ENCODE assay signal across 1 cellular context in the genomic region with DNA sequence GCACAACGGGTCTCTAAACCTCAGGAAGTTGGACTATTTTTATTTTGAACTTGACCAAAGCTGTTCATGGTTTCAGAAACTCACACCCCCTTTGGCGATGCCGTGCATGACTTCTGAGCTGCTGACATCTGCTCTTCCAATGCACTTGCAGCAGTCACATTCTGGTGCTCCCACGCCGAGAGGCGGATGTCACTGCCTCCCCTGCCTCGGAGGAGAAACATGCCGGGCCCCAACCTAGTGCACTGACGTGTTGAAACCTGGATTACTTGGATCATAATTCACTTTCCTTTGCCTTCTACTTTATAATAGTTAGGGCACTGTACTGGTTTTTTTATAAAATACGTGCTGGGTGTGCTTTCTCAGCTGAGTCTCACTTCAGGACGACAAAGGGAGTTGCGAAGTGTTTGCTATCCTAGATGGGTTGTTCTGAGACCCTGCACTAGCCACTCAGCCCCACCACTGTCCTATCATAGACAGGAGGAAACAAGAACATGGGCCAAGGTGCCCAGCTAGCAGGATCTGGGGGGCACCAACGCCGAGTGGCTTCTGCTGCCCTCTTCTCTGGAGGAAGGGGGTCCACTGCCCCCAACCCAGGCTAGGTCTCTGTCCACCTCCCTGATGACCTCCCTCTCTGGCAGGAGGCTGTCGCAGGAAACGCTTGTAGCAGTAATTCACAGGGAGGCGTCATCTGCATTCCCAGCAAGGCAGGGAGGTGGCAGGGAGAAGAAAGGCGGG.
TF ChIP-seq lines count a peak whose summit lies in the region.

No MANE protein-coding gene starts in this region.

TF ChIP-seq in HepG2, 621 proteins besides CTCF, POLR2A, EP300 and RAD21 (continued from another document):
- TF ChIP-seq, protein P1, sequence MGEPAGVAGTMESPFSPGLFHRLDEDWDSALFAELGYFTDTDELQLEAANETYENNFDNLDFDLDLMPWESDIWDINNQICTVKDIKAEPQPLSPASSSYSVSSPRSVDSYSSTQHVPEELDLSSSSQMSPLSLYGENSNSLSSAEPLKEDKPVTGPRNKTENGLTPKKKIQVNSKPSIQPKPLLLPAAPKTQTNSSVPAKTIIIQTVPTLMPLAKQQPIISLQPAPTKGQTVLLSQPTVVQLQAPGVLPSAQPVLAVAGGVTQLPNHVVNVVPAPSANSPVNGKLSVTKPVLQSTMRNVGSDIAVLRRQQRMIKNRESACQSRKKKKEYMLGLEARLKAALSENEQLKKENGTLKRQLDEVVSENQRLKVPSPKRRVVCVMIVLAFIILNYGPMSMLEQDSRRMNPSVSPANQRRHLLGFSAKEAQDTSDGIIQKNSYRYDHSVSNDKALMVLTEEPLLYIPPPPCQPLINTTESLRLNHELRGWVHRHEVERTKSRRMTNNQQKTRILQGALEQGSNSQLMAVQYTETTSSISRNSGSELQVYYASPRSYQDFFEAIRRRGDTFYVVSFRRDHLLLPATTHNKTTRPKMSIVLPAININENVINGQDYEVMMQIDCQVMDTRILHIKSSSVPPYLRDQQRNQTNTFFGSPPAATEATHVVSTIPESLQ (CRISPR knock-in tag; conservative IDR thresholded peaks at IDR 0.05): no peak
- TF ChIP-seq ZNF850 (CRISPR knock-in tag; conservative IDR thresholded peaks at IDR 0.05) (no peak), RFX5 (IDR thresholded peaks at IDR 0.05; ENCODE audit: low read depth, low read length) (no peak), ZBTB8A (CRISPR knock-in tag; IDR thresholded peaks at IDR 0.05; ENCODE audit: borderline replicate concordance, low read depth) (no peak), REPIN1 (CRISPR knock-in tag; IDR thresholded peaks at IDR 0.05; ENCODE audit: borderline replicate concordance, low read depth) (no peak), FOXK1 (CRISPR knock-in tag; IDR thresholded peaks at IDR 0.05; ENCODE audit: borderline replicate concordance, low read depth) (no peak)
TF ChIP-seq in HepG2: peak in this region for 0.
